ENCODE assay signal across 19 cellular contexts in the genomic region with DNA sequence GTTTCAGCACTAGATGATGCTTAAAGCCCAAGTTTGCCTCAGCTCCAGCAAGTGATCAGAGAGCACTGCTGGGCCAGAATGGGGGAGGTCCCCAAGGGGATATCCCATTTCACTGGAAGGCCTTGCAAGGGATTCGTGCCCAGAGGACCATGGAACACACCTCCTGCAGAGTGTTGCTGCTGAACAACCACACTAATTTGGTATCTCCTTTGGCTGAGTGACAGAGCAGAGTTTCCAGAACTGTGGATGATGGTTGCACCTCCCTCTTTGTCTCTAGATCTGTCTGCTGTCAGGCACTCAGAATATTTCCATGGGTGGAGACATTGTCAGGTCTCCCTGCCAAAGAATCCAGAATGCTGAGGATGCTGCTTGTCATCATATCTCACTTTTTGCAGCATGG.
DNase-seq lines count a peak whose midpoint lies in the region; ATAC-seq and TF ChIP-seq lines count a peak whose summit lies in the region.
"Had no signal": no experiment of that assay in that cellular context is flagged by ENCODE, and none has a peak within 500 bp of the region (broad histone marks: within the 10 kb centered on the region; RNA-seq: fewer than 3 reads in every experiment).

No MANE protein-coding gene starts in this region.

- H3K36me3 ChIP-seq in SJCRH30: no peaks in the 10 kb centered on the region

- H3K9me3 ChIP-seq in SJCRH30 (replicated peaks): no peaks in the 10 kb centered on the region

- H3K4me1 ChIP-seq in SJCRH30 (no peaks in the 10 kb centered on the region), foreskin keratinocyte (peaks cover 3% of the 10 kb centered on the region)
- H3K4me1 ChIP-seq: parathyroid adenoma had no signal

- H3K27ac ChIP-seq in SJCRH30 (no peak overlapping the region), foreskin keratinocyte (no peak overlapping the region)
- H3K27ac ChIP-seq: parathyroid adenoma had no signal

- no peak for ATAC-seq in foreskin keratinocyte
- ATAC-seq in HG03039 (IDR thresholded peaks at IDR 0.05; ENCODE audit: unreplicated experiment): no peak
- no peak for ATAC-seq in GM18873 (IDR thresholded peaks at IDR 0.05; ENCODE audit: low FRiP score, unreplicated experiment)
- ATAC-seq: natural killer cell; stimulated activated naive CD8-positive, alpha-beta T cell treated with anti-CD3 and anti-CD28 coated beads, Interleukin-15, amount 100 ng/mL, for 72 hours had no signal

- no peak for DNase-seq in AG09309 (ENCODE audit: low read depth)
- DNase-seq in ELF-1 (ENCODE audit: low read depth, low spot score): peak; percentile 4
- DNase-seq in SJCRH30: peak; percentile 7 to 11
- DNase-seq in foreskin keratinocyte: no peak
- DNase-seq in activated CD8-positive, alpha-beta memory T cell treated with anti-CD3 and anti-CD28 coated beads, Interleukin-2, amount 50 U/mL, for 4 hours: no peak
- no peak for DNase-seq in mesenteric fat pad (ENCODE audit: low spot score)
- DNase-seq: activated CD4-positive, alpha-beta T cell treated with anti-CD3 and anti-CD28 coated beads, Interleukin-2, amount 50 U/mL, for 4 hours; activated gamma-delta T cell treated with Interleukin-2 at 50 U/mL for 16 hours; activated T-cell treated with anti-CD3 and anti-CD28 coated beads for 4 hours; endodermal cell; kidney; natural killer cell; NCI-H1436; stimulated activated CD4-positive, alpha-beta T cell treated with anti-CD3 and anti-CD28 coated beads, Interleukin-2, amount 100 ng/mL, for 48 hours; stimulated activated naive CD8-positive, alpha-beta T cell treated with anti-CD3 and anti-CD28 coated beads, Interleukin-15, amount 100 ng/mL, for 72 hours; trophoblast cell had no signal

- peak; percentile 25 for TF ChIP-seq CTCF in AG09309 (IDR thresholded peaks at IDR 0.05; ENCODE audit: control insufficient read depth, insufficient read depth, low read depth, low read length, missing control alignments)
- peak; percentile 13 for TF ChIP-seq CTCF in foreskin keratinocyte (conservative IDR thresholded peaks at IDR 0.05)

- H3K27me3 ChIP-seq in SJCRH30: no peaks in the 10 kb centered on the region
- no peaks in the 10 kb centered on the region for H3K27me3 ChIP-seq in foreskin keratinocyte

- H3K4me3 ChIP-seq in AG09309 (ENCODE audit: control insufficient read depth, low read depth, low read length) (no peak overlapping the region), SJCRH30 (no peak overlapping the region)

Comparison
In these comparisons a context has a peak if more than half of its experiments do, and no peak if none do; other contexts are left out.
1. DNase-seq: peak in ELF-1 (single experiment) and SJCRH30 (2 of 2); none in AG09309 (single experiment), foreskin keratinocyte (0 of 2), activated CD8-positive, alpha-beta memory T cell treated with anti-CD3 and anti-CD28 coated beads, Interleukin-2, amount 50 U/mL, for 4 hours (single experiment) and mesenteric fat pad (single experiment).